Comparison of ENCODE assay signal across 1 cellular context in genomic region chr1:43532716-43533115, GRCh38.
TF ChIP-seq lines count a peak whose summit lies in the region.

No MANE protein-coding gene starts in this region.

TF ChIP-seq in HepG2, 621 proteins besides CTCF, POLR2A, EP300 and RAD21 (continued from another document):
- TF ChIP-seq, protein P1, sequence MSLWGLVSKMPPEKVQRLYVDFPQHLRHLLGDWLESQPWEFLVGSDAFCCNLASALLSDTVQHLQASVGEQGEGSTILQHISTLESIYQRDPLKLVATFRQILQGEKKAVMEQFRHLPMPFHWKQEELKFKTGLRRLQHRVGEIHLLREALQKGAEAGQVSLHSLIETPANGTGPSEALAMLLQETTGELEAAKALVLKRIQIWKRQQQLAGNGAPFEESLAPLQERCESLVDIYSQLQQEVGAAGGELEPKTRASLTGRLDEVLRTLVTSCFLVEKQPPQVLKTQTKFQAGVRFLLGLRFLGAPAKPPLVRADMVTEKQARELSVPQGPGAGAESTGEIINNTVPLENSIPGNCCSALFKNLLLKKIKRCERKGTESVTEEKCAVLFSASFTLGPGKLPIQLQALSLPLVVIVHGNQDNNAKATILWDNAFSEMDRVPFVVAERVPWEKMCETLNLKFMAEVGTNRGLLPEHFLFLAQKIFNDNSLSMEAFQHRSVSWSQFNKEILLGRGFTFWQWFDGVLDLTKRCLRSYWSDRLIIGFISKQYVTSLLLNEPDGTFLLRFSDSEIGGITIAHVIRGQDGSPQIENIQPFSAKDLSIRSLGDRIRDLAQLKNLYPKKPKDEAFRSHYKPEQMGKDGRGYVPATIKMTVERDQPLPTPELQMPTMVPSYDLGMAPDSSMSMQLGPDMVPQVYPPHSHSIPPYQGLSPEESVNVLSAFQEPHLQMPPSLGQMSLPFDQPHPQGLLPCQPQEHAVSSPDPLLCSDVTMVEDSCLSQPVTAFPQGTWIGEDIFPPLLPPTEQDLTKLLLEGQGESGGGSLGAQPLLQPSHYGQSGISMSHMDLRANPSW (CRISPR knock-in tag; IDR thresholded peaks at IDR 0.05; ENCODE audit: borderline replicate concordance), result no peak
- TF ChIP-seq HNRNPLL (IDR thresholded peaks at IDR 0.05; ENCODE audit: low read depth, low read length, poor library complexity, severe bottlenecking) (no peak), HDAC2 (CRISPR knock-in tag; IDR thresholded peaks at IDR 0.05) (no peak), SAP130 (CRISPR knock-in tag; IDR thresholded peaks at IDR 0.05; ENCODE audit: low read depth) (no peak), DNMT3B (CRISPR knock-in tag; conservative IDR thresholded peaks at IDR 0.05) (no peak), BRD4 (CRISPR knock-in tag; IDR thresholded peaks at IDR 0.05) (no peak), HNRNPUL1 (IDR thresholded peaks at IDR 0.05; ENCODE audit: low read depth, low read length) (no peak), ZNF629 (CRISPR knock-in tag; conservative IDR thresholded peaks at IDR 0.05) (no peak), NFYC (CRISPR knock-in tag; IDR thresholded peaks at IDR 0.05) (no peak), HNF4A (CRISPR knock-in tag; IDR thresholded peaks at IDR 0.05) (no peak), TSC22D2 (CRISPR knock-in tag; IDR thresholded peaks at IDR 0.05; ENCODE audit: borderline replicate concordance) (no peak), ZNF317 (CRISPR knock-in tag; IDR thresholded peaks at IDR 0.05) (no peak)
- TF ChIP-seq, protein P2, sequence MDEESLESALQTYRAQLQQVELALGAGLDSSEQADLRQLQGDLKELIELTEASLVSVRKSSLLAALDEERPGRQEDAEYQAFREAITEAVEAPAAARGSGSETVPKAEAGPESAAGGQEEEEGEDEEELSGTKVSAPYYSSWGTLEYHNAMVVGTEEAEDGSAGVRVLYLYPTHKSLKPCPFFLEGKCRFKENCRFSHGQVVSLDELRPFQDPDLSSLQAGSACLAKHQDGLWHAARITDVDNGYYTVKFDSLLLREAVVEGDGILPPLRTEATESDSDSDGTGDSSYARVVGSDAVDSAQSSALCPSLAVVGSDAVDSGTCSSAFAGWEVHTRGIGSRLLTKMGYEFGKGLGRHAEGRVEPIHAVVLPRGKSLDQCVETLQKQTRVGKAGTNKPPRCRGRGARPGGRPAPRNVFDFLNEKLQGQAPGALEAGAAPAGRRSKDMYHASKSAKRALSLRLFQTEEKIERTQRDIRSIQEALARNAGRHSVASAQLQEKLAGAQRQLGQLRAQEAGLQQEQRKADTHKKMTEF (CRISPR knock-in tag; IDR thresholded peaks at IDR 0.05), result no peak
